17 cellular contexts compared by ENCODE assay signal in genomic region chr14:85634205-85634604, GRCh38.
A peak's percentile ranks its signal among the peaks of the same experiment; 100 is the strongest.
DNase-seq lines count a peak whose midpoint lies in the region; ATAC-seq and TF ChIP-seq lines count a peak whose summit lies in the region.
"Had no signal": no experiment of that assay in that cellular context is flagged by ENCODE, and none has a peak within 500 bp of the region (broad histone marks: within the 10 kb centered on the region; RNA-seq: fewer than 3 reads in every experiment).

No MANE protein-coding gene starts in this region.

- no peaks in the 10 kb centered on the region for H4K20me1 ChIP-seq in SK-N-SH (ENCODE audit: insufficient read depth)
- no peaks in the 10 kb centered on the region for H4K20me1 ChIP-seq in fibroblast of lung (ENCODE audit: control insufficient read depth, extremely low read depth, insufficient read depth, low read length)

- H3K27ac ChIP-seq in SK-N-SH (ENCODE audit: low read depth in 2 of 2, low read length in 1 of 2) (peak overlapping the region in 1 of 2 experiments; percentile 11; a peak in 1 of 4 replicates), fibroblast of lung (ENCODE audit: insufficient read depth, low read length) (no peak overlapping the region), testis (no peak overlapping the region)

- H3K4me3 ChIP-seq in SK-N-SH (ENCODE audit: low read depth in 2 of 2, low read length in 1 of 2) = no peak overlapping the region
- H3K4me3 ChIP-seq in fibroblast of lung (replicated peaks in 1 of 4; ENCODE audit: control extremely low read depth in 1 of 4, insufficient read depth in 1 of 4, low read depth in 3 of 4, low read length in 4 of 4) = no peak overlapping the region
- H3K4me3 ChIP-seq in testis = no peak overlapping the region

- H3K27me3 ChIP-seq in SK-N-SH (ENCODE audit: insufficient read depth) (no peaks in the 10 kb centered on the region), fibroblast of lung (ENCODE audit: control insufficient read depth, insufficient read depth, low read length) (no peaks in the 10 kb centered on the region), testis (no peaks in the 10 kb centered on the region)

- H3K9ac ChIP-seq in SK-N-SH = no peak overlapping the region
- H3K9ac ChIP-seq in fibroblast of lung (ENCODE audit: insufficient read depth, low read length) = no peak overlapping the region

- no peaks in the 10 kb centered on the region for H3K9me3 Mint-ChIP-seq in HFFc6
- H3K9me3 Mint-ChIP-seq: natural killer cell had no signal

- H3K9me2 ChIP-seq in SK-N-SH = no peaks in the 10 kb centered on the region

- no peaks in the 10 kb centered on the region for H3K27me3 Mint-ChIP-seq in HFFc6 (ENCODE audit: insufficient read depth)

- TF ChIP-seq CTCF in HFFc6 (IDR thresholded peaks at IDR 0.05) = no peak
- no peak for TF ChIP-seq CTCF in SK-N-SH (IDR thresholded peaks at IDR 0.05)
- TF ChIP-seq CTCF in fibroblast of lung (conservative IDR thresholded peaks at IDR 0.05 in 1 of 2, IDR thresholded peaks at IDR 0.05 in 1 of 2; ENCODE audit: low read depth in 1 of 2, low read length in 2 of 2) = no peak
- TF ChIP-seq CTCF in testis (IDR thresholded peaks at IDR 0.05) = no peak

- H3K4me3 Mint-ChIP-seq in HFFc6 = no peak overlapping the region
- H3K4me3 Mint-ChIP-seq: natural killer cell had no signal

- no peak overlapping the region for H3K4me2 ChIP-seq in SK-N-SH
- H3K4me2 ChIP-seq in fibroblast of lung (ENCODE audit: extremely low read depth, insufficient read depth, low read length) = no peak overlapping the region

- POLR2A ChIA-PET in SK-N-SH (lab: Yijun Ruan, JAX) = no interaction called here

- H2AFZ ChIP-seq in SK-N-SH (ENCODE audit: low read depth) (peak overlapping the region; percentile 79; the same call in 1 of the 2 replicates), fibroblast of lung (ENCODE audit: low read length) (peak overlapping the region; percentile 17)

- H3K79me2 ChIP-seq in SK-N-SH (ENCODE audit: insufficient read depth) = no peaks in the 10 kb centered on the region
- H3K79me2 ChIP-seq in fibroblast of lung (ENCODE audit: control insufficient read depth, insufficient read depth, low read length) = no peaks in the 10 kb centered on the region

- H3K27ac Mint-ChIP-seq in HFFc6 = no peak overlapping the region
- H3K27ac Mint-ChIP-seq: natural killer cell had no signal

- no peaks in the 10 kb centered on the region for H3K9me3 ChIP-seq in SK-N-SH
- no peaks in the 10 kb centered on the region for H3K9me3 ChIP-seq in fibroblast of lung (ENCODE audit: control insufficient read depth, insufficient read depth, low read depth, low read length)
- no peaks in the 10 kb centered on the region for H3K9me3 ChIP-seq in testis

- intact Hi-C loops in left colon (cut with DNase I, micrococcal nuclease) (no loop called here), testis (cut with DNase I; ENCODE audit: low total_unique reads) (no loop called here)

- TF ChIP-seq POLR2A in testis (IDR thresholded peaks at IDR 0.05) = no peak

- CTCF ChIA-PET in SK-N-SH (lab: Yijun Ruan, JAX) = no interaction called here

- TF ChIP-seq EP300 in SK-N-SH (IDR thresholded peaks at IDR 0.05; ENCODE audit: borderline replicate concordance in 1 of 2, low read depth in 1 of 2, low read length in 1 of 2) = no peak

- DNase-seq in AG08395 (ENCODE audit: low spot score) = peak; percentile 4
- DNase-seq in HFFc6 = peak; percentile 24
- DNase-seq in SK-N-SH = no peak
- DNase-seq in fibroblast of lung (ENCODE audit: low read depth in 2 of 2) = peak in 1 of 2 donors; percentile 7
- no peak for DNase-seq in left colon
- no peak for DNase-seq in stimulated activated naive CD4-positive, alpha-beta T cell (lab: John Stamatoyannopoulos, UW)
- no peak for DNase-seq in SHP77 treated with DMSO at 0.1 percent for 48 hours (lab: John Stamatoyannopoulos, UW)
- no peak for DNase-seq in testis
- DNase-seq: activated CD4-positive, CD25-positive, alpha-beta regulatory T cell; activated naive CD4-positive, alpha-beta T cell; effector memory CD4-positive, alpha-beta T cell; GF-D8; natural killer cell; NCI-H1436; NCI-H510A had no signal

- H3K36me3 ChIP-seq in SK-N-SH (replicated peaks in 1 of 2; ENCODE audit: control insufficient read depth in 1 of 2, insufficient read depth in 2 of 2, low read length in 1 of 2) (no peaks in the 10 kb centered on the region), fibroblast of lung (ENCODE audit: control insufficient read depth, insufficient read depth, low read length) (no peaks in the 10 kb centered on the region), testis (ENCODE audit: low read depth, missing control alignments) (no peaks in the 10 kb centered on the region)

- H3K4me1 Mint-ChIP-seq in HFFc6 (ENCODE audit: low read depth) = peaks cover 9% of the 10 kb centered on the region
- H3K4me1 Mint-ChIP-seq: natural killer cell had no signal

- TF ChIP-seq RAD21 in SK-N-SH (IDR thresholded peaks at IDR 0.05; ENCODE audit: low read length) = no peak

- H3K4me1 ChIP-seq in SK-N-SH (ENCODE audit: control insufficient read depth in 1 of 2, insufficient read depth in 2 of 2, low read depth in 1 of 2, low read length in 1 of 2) (no peaks in the 10 kb centered on the region), fibroblast of lung (ENCODE audit: control insufficient read depth, extremely low read depth, insufficient read depth, low read length) (no peaks in the 10 kb centered on the region), testis (no peaks in the 10 kb centered on the region)

- no peaks in the 10 kb centered on the region for H3K36me3 Mint-ChIP-seq in HFFc6 (ENCODE audit: low read depth)
- H3K36me3 Mint-ChIP-seq: natural killer cell had no signal

- no peaks in the 10 kb centered on the region for H3F3A ChIP-seq in SK-N-SH (replicated peaks; ENCODE audit: insufficient read depth)

- ATAC-seq in left colon = no peak
- ATAC-seq: HCT116, natural killer cell, Panc1 had no signal

TF ChIP-seq in SK-N-SH, 30 proteins besides CTCF, POLR2A, EP300 and RAD21:
- TF ChIP-seq ELF1 (IDR thresholded peaks at IDR 0.05) = no peak
- no peak for TF ChIP-seq CHD2 (IDR thresholded peaks at IDR 0.05; ENCODE audit: low read length, partially characterized antibody)
- TF ChIP-seq PBX3 (IDR thresholded peaks at IDR 0.05) = 0 out of 2 replicates have a peak, but pooled peaks have one; percentile 28
- TF ChIP-seq POLR2AphosphoS5 (IDR thresholded peaks at IDR 0.05; ENCODE audit: low read depth, low read length) = no peak
- no peak for TF ChIP-seq GABPA (IDR thresholded peaks at IDR 0.05; ENCODE audit: low read depth)
TF ChIP-seq in SK-N-SH: peak in this region for 1.

Comparison
In these comparisons a context has a peak if more than half of its experiments do, and no peak if none do; other contexts are left out.
1. DNase-seq: peak in AG08395 (single experiment) and HFFc6 (single experiment); none in SK-N-SH (single experiment), left colon (0 of 2), stimulated activated naive CD4-positive, alpha-beta T cell (0 of 6), SHP77 treated with DMSO at 0.1 percent for 48 hours (single experiment) and testis (single experiment).